Comparison of ENCODE assay signal across 12 cellular contexts in genomic region chr1:2592672-2593071, GRCh38. TPM values are rescaled to one million over a fixed set of nuclear protein-coding genes. Genes with fewer than 3 reads are reported as not detected.
A peak's percentile ranks its signal among the peaks of the same experiment; 100 is the strongest.
DNase-seq lines count a peak whose midpoint lies in the region; TF ChIP-seq lines count a peak whose summit lies in the region.
"Had no signal": no experiment of that assay in that cellular context is flagged by ENCODE, and none has a peak within 500 bp of the region (broad histone marks: within the 10 kb centered on the region; RNA-seq: fewer than 3 reads in every experiment).

No MANE protein-coding gene starts in this region.

- H4K20me1 ChIP-seq in neural progenitor cell (ENCODE audit: low read depth) = peaks cover 2% of the 10 kb centered on the region

- H3K36me3 Mint-ChIP-seq in activated naive CD8-positive, alpha-beta T cell treated with anti-CD3 and anti-CD28 coated beads for 36 hours = peaks cover 1% of the 10 kb centered on the region
- no peaks in the 10 kb centered on the region for H3K36me3 Mint-ChIP-seq in neural progenitor cell
- H3K36me3 Mint-ChIP-seq: memory B cell had no signal

- H3K79me2 ChIP-seq in neural progenitor cell (ENCODE audit: low read depth) = peaks cover 2% of the 10 kb centered on the region

- no peak for TF ChIP-seq CTCF in neural progenitor cell (IDR thresholded peaks at IDR 0.05)

- no peaks in the 10 kb centered on the region for H3K27me3 ChIP-seq in neural progenitor cell

- no peaks in the 10 kb centered on the region for H3K36me3 ChIP-seq in neural progenitor cell

- no peak overlapping the region for H2AFZ ChIP-seq in neural progenitor cell (replicated peaks)

- no peak overlapping the region for H3K27ac ChIP-seq in neural progenitor cell

- H3K4me1 Mint-ChIP-seq in activated naive CD8-positive, alpha-beta T cell treated with anti-CD3 and anti-CD28 coated beads for 36 hours = peaks cover 1% of the 10 kb centered on the region
- H3K4me1 Mint-ChIP-seq in neural progenitor cell = peaks cover 3% of the 10 kb centered on the region

- H3K4me1 ChIP-seq in neural progenitor cell = peaks cover 1% of the 10 kb centered on the region

- H3K9me3 Mint-ChIP-seq in activated naive CD8-positive, alpha-beta T cell treated with anti-CD3 and anti-CD28 coated beads for 36 hours = no peaks in the 10 kb centered on the region
- no peaks in the 10 kb centered on the region for H3K9me3 Mint-ChIP-seq in neural progenitor cell
- H3K9me3 Mint-ChIP-seq: memory B cell had no signal

- no peaks in the 10 kb centered on the region for H3F3A ChIP-seq in neural progenitor cell (ENCODE audit: low read depth)

- no peak overlapping the region for H3K9ac ChIP-seq in neural progenitor cell

- DNase-seq in NOMO-1 treated with DMSO at 0.1 percent for 48 hours (lab: John Stamatoyannopoulos, UW; ENCODE audit: unreplicated experiment) (peak; percentile 26), NOMO-1 treated with dmso at 0.1 percent for 144 hours (lab: John Stamatoyannopoulos, UW; ENCODE audit: unreplicated experiment) (no peak), HT-29 (ENCODE audit: low spot score) (peak; percentile 73), neural progenitor cell (ENCODE audit: low spot score) (no peak), NCI-H446 (lab: John Stamatoyannopoulos, UW) (no peak), ecto neural progenitor cell (ENCODE audit: low spot score) (no peak), cerebellar nuclear complex (lab: John Stamatoyannopoulos, UW) (no peak)
- DNase-seq in activated naive CD8-positive, alpha-beta T cell treated with anti-CD3 and anti-CD28 coated beads for 36 hours = no peak
- DNase-seq: endodermal cell, NCI-H2227 treated with DMSO at 0.1 percent for 48 hours had no signal

- no peak overlapping the region for H3K4me2 ChIP-seq in neural progenitor cell

- no peak overlapping the region for H3K4me3 ChIP-seq in neural progenitor cell

- no peaks in the 10 kb centered on the region for H3K27me3 Mint-ChIP-seq in activated naive CD8-positive, alpha-beta T cell treated with anti-CD3 and anti-CD28 coated beads for 36 hours
- peaks cover 2% of the 10 kb centered on the region for H3K27me3 Mint-ChIP-seq in neural progenitor cell (ENCODE audit: insufficient read depth, low read depth)

- H3K9me3 ChIP-seq in neural progenitor cell (ENCODE audit: low read depth) = no peaks in the 10 kb centered on the region

- H3K27ac Mint-ChIP-seq in activated naive CD8-positive, alpha-beta T cell treated with anti-CD3 and anti-CD28 coated beads for 36 hours = peak overlapping the region; percentile 58
- H3K27ac Mint-ChIP-seq in neural progenitor cell = peak overlapping the region; percentile 66
- H3K27ac Mint-ChIP-seq: endodermal cell, memory B cell had no signal

- H3K4me3 Mint-ChIP-seq in activated naive CD8-positive, alpha-beta T cell treated with anti-CD3 and anti-CD28 coated beads for 36 hours = peak overlapping the region; percentile 47
- H3K4me3 Mint-ChIP-seq in neural progenitor cell = no peak overlapping the region
- H3K4me3 Mint-ChIP-seq: endodermal cell, memory B cell had no signal

RNA-seq across cellular contexts. Expression of gene PRXL2B, which starts 6.1 kb away (rescaled TPM):
- total RNA-seq in HT-29 (2014; rRNA removed; shearing (Covaris generic)) = 90.1 and 101 TPM in 2 replicates
- 10 to 100 TPM; 42.2 to 43.2 TPM for total RNA-seq in activated naive CD8-positive, alpha-beta T cell treated with anti-CD3 and anti-CD28 coated beads for 36 hours
- total RNA-seq in neural progenitor cell (ENCODE audit: low replicate concordance) = 10.0 and 29.6 TPM in 2 replicates

RNA-seq across cellular contexts. Expression of gene TNFRSF14, which starts 36.5 kb away (rescaled TPM):
- 77.4 and 85.6 TPM in 2 replicates for total RNA-seq in HT-29 (2014; rRNA removed; shearing (Covaris generic))
- 100 to 1,000 TPM in 1 of 2 experiments, 10 to 100 TPM in 1; 99.6 to 104 TPM for total RNA-seq in activated naive CD8-positive, alpha-beta T cell treated with anti-CD3 and anti-CD28 coated beads for 36 hours
- 0.65 TPM in 1 of 2 replicates, not detected in the other for total RNA-seq in neural progenitor cell (ENCODE audit: low replicate concordance)

RNA-seq across cellular contexts. Expression of gene MMEL1, which starts 40.1 kb away (rescaled TPM):
- 21.3 and 23.0 TPM in 2 replicates for total RNA-seq in HT-29 (2014; rRNA removed; shearing (Covaris generic))
- 1 to 10 TPM; 1.5 to 1.6 TPM for total RNA-seq in activated naive CD8-positive, alpha-beta T cell treated with anti-CD3 and anti-CD28 coated beads for 36 hours
- 0.19 and 0.31 TPM in 2 replicates for total RNA-seq in neural progenitor cell (ENCODE audit: low replicate concordance)
- total RNA-seq: M059J had no signal

Comparison
In these comparisons a context has a peak if more than half of its experiments do, and no peak if none do; other contexts are left out.
1. DNase-seq: peak in NOMO-1 treated with DMSO at 0.1 percent for 48 hours (single experiment) and HT-29 (single experiment); none in NOMO-1 treated with dmso at 0.1 percent for 144 hours (single experiment), activated naive CD8-positive, alpha-beta T cell treated with anti-CD3 and anti-CD28 coated beads for 36 hours (single experiment), neural progenitor cell (single experiment), NCI-H446 (0 of 2), ecto neural progenitor cell (single experiment) and cerebellar nuclear complex (0 of 2).
2. RNA of gene TNFRSF14, which starts 36.5 kb away (total RNA-seq): 99.6 to 104 TPM in activated naive CD8-positive, alpha-beta T cell treated with anti-CD3 and anti-CD28 coated beads for 36 hours and 77.4 to 85.6 TPM in HT-29; 0.65 TPM in neural progenitor cell; every median in the first group is over 10 times any median in the second.